12 cellular contexts compared by ENCODE assay signal in the genomic region with DNA sequence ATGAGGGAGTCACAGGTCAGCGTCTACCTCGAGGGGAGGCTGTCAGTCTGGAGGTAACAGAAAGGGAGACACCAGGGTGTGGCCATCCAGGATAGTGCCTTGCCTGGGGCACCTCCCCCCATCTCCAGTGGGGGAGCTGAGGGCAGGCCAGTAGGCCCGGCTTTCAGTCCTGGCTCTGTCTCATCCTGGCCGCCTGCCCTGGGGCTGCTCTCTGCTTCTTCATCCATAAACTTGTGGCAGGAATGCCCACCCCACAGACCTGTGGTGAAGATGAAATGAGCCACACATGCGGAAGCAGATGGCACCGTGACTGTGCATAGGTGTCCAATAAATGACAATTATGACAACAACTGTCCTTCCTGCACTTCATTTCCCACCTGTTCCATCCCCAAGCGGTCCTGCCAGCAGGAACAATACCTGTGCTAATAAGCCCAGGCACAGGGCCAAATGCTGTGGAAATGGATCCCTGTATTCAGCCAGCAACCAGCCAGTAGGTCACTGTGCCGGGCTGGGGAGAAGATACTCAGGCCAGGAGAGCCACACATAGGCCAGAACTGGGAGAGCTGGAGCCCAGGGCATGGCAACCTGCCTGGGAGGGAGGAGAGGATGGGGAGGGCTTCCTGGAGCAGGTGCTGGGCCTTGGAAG. TPM values are rescaled to one million over a fixed set of nuclear protein-coding genes. Genes with fewer than 3 reads are reported as not detected.
DNase-seq lines count a peak whose midpoint lies in the region; ATAC-seq lines count a peak whose summit lies in the region.
"Had no signal": no experiment of that assay in that cellular context is flagged by ENCODE, and none has a peak within 500 bp of the region (broad histone marks: within the 10 kb centered on the region; RNA-seq: fewer than 3 reads in every experiment).

No MANE protein-coding gene starts in this region.

- peak; percentile 42 for DNase-seq in DMS153 treated with DMSO at 0.1 percent for 48 hours (lab: John Stamatoyannopoulos, UW; ENCODE audit: unreplicated experiment)
- peak; percentile 24 for DNase-seq in NCI-H128 (lab: John Stamatoyannopoulos, UW; ENCODE audit: unreplicated experiment)
- DNase-seq in NCI-H345 (lab: John Stamatoyannopoulos, UW), result peak; percentile 89
- peak; percentile 53 for DNase-seq in left lobe of liver (ENCODE audit: low spot score)
- no peak for DNase-seq in activated CD4-positive, CD25-positive, alpha-beta regulatory T cell treated with anti-CD3 and anti-CD28 coated beads, Interleukin-2, amount 50 U/mL, for 72 hours
- DNase-seq in activated CD4-positive, alpha-beta T cell treated with anti-CD3 and anti-CD28 coated beads for 1 hour, result no peak
- DNase-seq: activated CD4-positive, CD25-positive, alpha-beta regulatory T cell; brain microvascular endothelial cell; CD4-positive, alpha-beta T cell; Karpas-422; NCI-H187 had no signal

- ATAC-seq in left lobe of liver (peak; percentile 80), HG03097 (IDR thresholded peaks at IDR 0.05; ENCODE audit: low FRiP score, unreplicated experiment) (no peak)

RNA-seq across cellular contexts. Expression of a gene that starts 30.2 kb away (rescaled TPM):
- total RNA-seq in left lobe of liver, result 0.70 TPM

RNA-seq across cellular contexts. Expression of a gene that starts 43.1 kb away (rescaled TPM):
- total RNA-seq in left lobe of liver, result 24.0 TPM

RNA-seq across cellular contexts. Expression of a gene that starts 49.3 kb away (rescaled TPM):
- total RNA-seq in left lobe of liver, result 6.7 TPM

Comparison
In these comparisons a context has a peak if more than half of its experiments do, and no peak if none do; other contexts are left out.
1. DNase-seq: peak in DMS153 treated with DMSO at 0.1 percent for 48 hours (single experiment), NCI-H128 (single experiment), NCI-H345 (single experiment) and left lobe of liver (single experiment); none in activated CD4-positive, CD25-positive, alpha-beta regulatory T cell treated with anti-CD3 and anti-CD28 coated beads, Interleukin-2, amount 50 U/mL, for 72 hours (single experiment) and activated CD4-positive, alpha-beta T cell treated with anti-CD3 and anti-CD28 coated beads for 1 hour (single experiment).